In genomic region chr12:121399391-121400331, GRCh38 we compare ENCODE assay signal across 1 cellular context.
A peak's percentile ranks its signal among the peaks of the same experiment; 100 is the strongest.
TF ChIP-seq lines count a peak whose summit lies in the region.

Gene RNF34 (plus strand): TSS chr12:121400118. CDS start chr12:121400213, 95 bp downstream.

TF ChIP-seq in WTC11, 78 proteins besides CTCF, POLR2A, EP300 and RAD21 (continued from another document):
- TF ChIP-seq MAX (CRISPR knock-in tag; IDR thresholded peaks at IDR 0.05): peak; percentile 95
- peak; percentile 93; the same call in 1 of the 2 replicates for TF ChIP-seq HMGXB4 (CRISPR knock-in tag; IDR thresholded peaks at IDR 0.05)
- TF ChIP-seq ZNF671 (CRISPR knock-in tag; IDR thresholded peaks at IDR 0.05): no peak
- TF ChIP-seq ZSCAN18 (CRISPR knock-in tag; IDR thresholded peaks at IDR 0.05): no peak
- peak; percentile 100 for TF ChIP-seq SP1 (CRISPR knock-in tag; conservative IDR thresholded peaks at IDR 0.05)
- 0 out of 2 replicates have a peak, but pooled peaks have one; percentile 34 for TF ChIP-seq ZNF512 (CRISPR knock-in tag; IDR thresholded peaks at IDR 0.05; ENCODE audit: borderline replicate concordance)
- TF ChIP-seq USF1 (CRISPR knock-in tag; IDR thresholded peaks at IDR 0.05): peak; percentile 79
- no peak for TF ChIP-seq ATF3 (CRISPR knock-in tag; conservative IDR thresholded peaks at IDR 0.05)
- peak; percentile 62 for TF ChIP-seq E2F5 (CRISPR knock-in tag; IDR thresholded peaks at IDR 0.05)
- 0 out of 2 replicates have a peak, but pooled peaks have one; percentile 13 for TF ChIP-seq GABPB1 (CRISPR knock-in tag; IDR thresholded peaks at IDR 0.05)
